26 cellular contexts compared by ENCODE assay signal in the genomic region with DNA sequence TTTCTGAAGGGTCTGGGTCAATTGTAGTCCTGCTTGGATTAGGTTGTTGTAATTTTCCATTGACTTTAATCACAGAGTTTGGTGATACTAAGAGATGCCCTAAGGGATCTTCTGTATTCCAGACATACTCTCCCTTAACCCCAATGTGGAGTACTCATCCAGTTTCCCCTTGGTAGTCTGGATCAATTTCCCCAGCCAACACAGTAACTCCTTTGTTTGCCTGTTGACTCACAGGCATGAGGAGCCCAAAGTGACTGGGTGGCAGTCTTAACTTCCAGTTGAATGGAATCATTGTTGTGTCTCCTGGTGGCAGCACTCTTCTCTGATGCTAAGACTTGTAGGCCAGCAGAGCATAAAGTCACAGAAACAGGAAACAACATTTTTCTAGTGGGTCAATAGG. TPM values are rescaled to one million over a fixed set of nuclear protein-coding genes. Genes with fewer than 3 reads are reported as not detected.
A peak's percentile ranks its signal among the peaks of the same experiment; 100 is the strongest.
DNase-seq lines count a peak whose midpoint lies in the region; ATAC-seq and TF ChIP-seq lines count a peak whose summit lies in the region.
"Had no signal": no experiment of that assay in that cellular context is flagged by ENCODE, and none has a peak within 500 bp of the region (broad histone marks: within the 10 kb centered on the region; RNA-seq: fewer than 3 reads in every experiment).

No MANE protein-coding gene starts in this region.

- H3K27me3 ChIP-seq in breast epithelium (no peaks in the 10 kb centered on the region), Caco-2 (replicated peaks; ENCODE audit: control insufficient read depth, insufficient read depth, low read length) (no peaks in the 10 kb centered on the region)
- H3K27me3 ChIP-seq: body of pancreas had no signal

- no peaks in the 10 kb centered on the region for H3K36me3 Mint-ChIP-seq in MCF 10A (ENCODE audit: insufficient read depth, unreplicated experiment)
- H3K36me3 Mint-ChIP-seq in Caco-2 (ENCODE audit: insufficient read depth, unreplicated experiment), result no peaks in the 10 kb centered on the region
- no peaks in the 10 kb centered on the region for H3K36me3 Mint-ChIP-seq in stimulated activated memory B cell treated with anti-CD40 and anti-IgM and Interleukin-4, amounts not matched to agents 10 μg/mL and 1 μg/mL and 100 μg/mL, for 72 hours
- H3K36me3 Mint-ChIP-seq: CD4-positive, CD25-positive, alpha-beta regulatory T cell; stimulated activated naive B cell treated with anti-CD40 and anti-IgM and Interleukin-4, amounts not matched to agents 10 μg/mL and 1 μg/mL and 100 μg/mL, for 72 hours had no signal

- H3K27ac ChIP-seq in breast epithelium, result peak overlapping the region; percentile 52 to 80
- H3K27ac ChIP-seq: body of pancreas, lower lobe of right lung had no signal

- TF ChIP-seq POLR2A in breast epithelium (IDR thresholded peaks at IDR 0.05), result no peak

- no peak overlapping the region for H3K4me3 Mint-ChIP-seq in MCF 10A (ENCODE audit: unreplicated experiment)
- H3K4me3 Mint-ChIP-seq in Caco-2 (ENCODE audit: unreplicated experiment), result no peak overlapping the region
- no peak overlapping the region for H3K4me3 Mint-ChIP-seq in stimulated activated memory B cell treated with anti-CD40 and anti-IgM and Interleukin-4, amounts not matched to agents 10 μg/mL and 1 μg/mL and 100 μg/mL, for 72 hours
- H3K4me3 Mint-ChIP-seq: activated CD4-positive, alpha-beta T cell treated with anti-CD3 and anti-CD28 coated beads for 36 hours; CD4-positive, CD25-positive, alpha-beta regulatory T cell; GM23338; nephron; stimulated activated naive B cell treated with anti-CD40 and anti-IgM and Interleukin-4, amounts not matched to agents 10 μg/mL and 1 μg/mL and 100 μg/mL, for 72 hours had no signal

- H3K27ac Mint-ChIP-seq in MCF 10A (ENCODE audit: low read depth, unreplicated experiment) (no peak overlapping the region), Caco-2 (ENCODE audit: unreplicated experiment) (no peak overlapping the region)
- H3K27ac Mint-ChIP-seq in stimulated activated memory B cell treated with anti-CD40 and anti-IgM and Interleukin-4, amounts not matched to agents 10 μg/mL and 1 μg/mL and 100 μg/mL, for 72 hours, result no peak overlapping the region
- H3K27ac Mint-ChIP-seq: activated CD4-positive, alpha-beta T cell treated with anti-CD3 and anti-CD28 coated beads for 36 hours; CD4-positive, CD25-positive, alpha-beta regulatory T cell; GM23338; nephron; stimulated activated naive B cell treated with anti-CD40 and anti-IgM and Interleukin-4, amounts not matched to agents 10 μg/mL and 1 μg/mL and 100 μg/mL, for 72 hours had no signal

- H3K4me1 ChIP-seq in breast epithelium (no peaks in the 10 kb centered on the region), Caco-2 (no peaks in the 10 kb centered on the region)
- H3K4me1 ChIP-seq: body of pancreas, lower lobe of right lung had no signal

- DNase-seq in breast epithelium (ENCODE audit: low spot score in 2 of 2) (peak in 1 of 2 donors; percentile 46), MCF 10A (ENCODE audit: unreplicated experiment) (no peak), RPMI7951 (ENCODE audit: low read depth) (peak; percentile 83), foreskin melanocyte (peak; percentile 99), Caco-2 (no peak), COR-L47 (lab: John Stamatoyannopoulos, UW) (no peak)
- DNase-seq in activated T-cell treated with anti-CD3 and anti-CD28 coated beads, Interleukin-2, amount 50 U/mL, for 48 hours, result no peak
- DNase-seq: 8988T; activated CD4-positive, alpha-beta T cell treated with anti-CD3 and anti-CD28 coated beads for 36 hours; activated CD8-positive, alpha-beta memory T cell treated with anti-CD3 and anti-CD28 coated beads for 24 hours; activated gamma-delta T cell; body of pancreas; CD4-positive, CD25-positive, alpha-beta regulatory T cell; lower lobe of right lung; NCI-H1436; NCI-H345; right cardiac atrium; stimulated activated CD4-positive, alpha-beta T cell treated with anti-CD3 and anti-CD28 coated beads, Interleukin-12 subunit alpha, Interleukin-12 subunit beta, amount 100 ng/mL, for 4 hours; stimulated activated CD4-positive, alpha-beta T cell treated with anti-CD3 and anti-CD28 coated beads, Interleukin-4, amount 100 ng/mL, for 1 hour; stimulated activated naive B cell treated with anti-CD40 and anti-IgM and Interleukin-4, amounts not matched to agents 10 μg/mL and 1 μg/mL and 100 μg/mL, for 72 hours had no signal

- no peaks in the 10 kb centered on the region for H3K27me3 Mint-ChIP-seq in MCF 10A (ENCODE audit: insufficient read depth, unreplicated experiment)
- H3K27me3 Mint-ChIP-seq in Caco-2 (ENCODE audit: insufficient read depth, unreplicated experiment), result no peaks in the 10 kb centered on the region
- no peaks in the 10 kb centered on the region for H3K27me3 Mint-ChIP-seq in stimulated activated memory B cell treated with anti-CD40 and anti-IgM and Interleukin-4, amounts not matched to agents 10 μg/mL and 1 μg/mL and 100 μg/mL, for 72 hours
- H3K27me3 Mint-ChIP-seq: activated CD4-positive, alpha-beta T cell treated with anti-CD3 and anti-CD28 coated beads for 36 hours; CD4-positive, CD25-positive, alpha-beta regulatory T cell; stimulated activated naive B cell treated with anti-CD40 and anti-IgM and Interleukin-4, amounts not matched to agents 10 μg/mL and 1 μg/mL and 100 μg/mL, for 72 hours had no signal

- intact Hi-C loops in breast epithelium (cut with DNase I; ENCODE audit: low total_unique reads), result no loop called here
- intact Hi-C loops in MCF 10A (cut with micrococcal nuclease), result no loop called here
- intact Hi-C loops in Caco-2 (cut with micrococcal nuclease; ENCODE audit: unreplicated experiment), result no loop called here

- H3K36me3 ChIP-seq in breast epithelium (no peaks in the 10 kb centered on the region), Caco-2 (ENCODE audit: control insufficient read depth, insufficient read depth, low read length) (no peaks in the 10 kb centered on the region)
- H3K36me3 ChIP-seq: lower lobe of right lung had no signal

- H3K4me3 ChIP-seq in breast epithelium (no peak overlapping the region), Caco-2 (ENCODE audit: low read depth, low read length) (no peak overlapping the region)
- H3K4me3 ChIP-seq: body of pancreas, GM23338, K562, lower lobe of right lung had no signal

- BruUV-seq in MCF 10A (replicated peaks; lab: Mats Ljungman, UMichigan), result no TSS peak
- no TSS peak for BruUV-seq in Caco-2 (replicated peaks; lab: Mats Ljungman, UMichigan)

- no peaks in the 10 kb centered on the region for H3K9me3 ChIP-seq in breast epithelium
- H3K9me3 ChIP-seq in Caco-2, result no peaks in the 10 kb centered on the region
- H3K9me3 ChIP-seq: body of pancreas, lower lobe of right lung had no signal

- POLR2A ChIA-PET in MCF 10A (lab: Yijun Ruan, JAX), result no interaction called here
- POLR2A ChIA-PET in Caco-2 (lab: Charles Lee), result no interaction called here

- peak in 1 of 3 donors; percentile 10 for TF ChIP-seq CTCF in breast epithelium (IDR thresholded peaks at IDR 0.05)
- no peak for TF ChIP-seq CTCF in MCF 10A (IDR thresholded peaks at IDR 0.05; ENCODE audit: unreplicated experiment)
- TF ChIP-seq CTCF in Caco-2 (IDR thresholded peaks at IDR 0.05; ENCODE audit: insufficient read depth in 1 of 2, low read depth in 1 of 2, low read length in 1 of 2, severe bottlenecking in 1 of 2, unreplicated experiment in 1 of 2), result no peak

- ATAC-seq in stimulated activated memory B cell treated with anti-CD40 and anti-IgM and Interleukin-4, amounts not matched to agents 10 μg/mL and 1 μg/mL and 100 μg/mL, for 72 hours, result no peak
- ATAC-seq: activated CD4-positive, alpha-beta T cell treated with anti-CD3 and anti-CD28 coated beads for 36 hours; body of pancreas; GM23338; K562; right cardiac atrium; SK-N-SH treated with all-trans-retinoic acid at 6 μM for 48 hours; stimulated activated naive B cell treated with anti-CD40 and anti-IgM and Interleukin-4, amounts not matched to agents 10 μg/mL and 1 μg/mL and 100 μg/mL, for 72 hours had no signal

- H3K9me3 Mint-ChIP-seq in MCF 10A (ENCODE audit: unreplicated experiment) (no peaks in the 10 kb centered on the region), Caco-2 (ENCODE audit: unreplicated experiment) (no peaks in the 10 kb centered on the region)
- no peaks in the 10 kb centered on the region for H3K9me3 Mint-ChIP-seq in stimulated activated memory B cell treated with anti-CD40 and anti-IgM and Interleukin-4, amounts not matched to agents 10 μg/mL and 1 μg/mL and 100 μg/mL, for 72 hours
- H3K9me3 Mint-ChIP-seq: CD4-positive, CD25-positive, alpha-beta regulatory T cell; GM23338; nephron; stimulated activated naive B cell treated with anti-CD40 and anti-IgM and Interleukin-4, amounts not matched to agents 10 μg/mL and 1 μg/mL and 100 μg/mL, for 72 hours had no signal

- H3K4me1 Mint-ChIP-seq in MCF 10A (ENCODE audit: insufficient read depth, unreplicated experiment) (no peaks in the 10 kb centered on the region), Caco-2 (ENCODE audit: low read depth, unreplicated experiment) (no peaks in the 10 kb centered on the region)
- no peaks in the 10 kb centered on the region for H3K4me1 Mint-ChIP-seq in stimulated activated memory B cell treated with anti-CD40 and anti-IgM and Interleukin-4, amounts not matched to agents 10 μg/mL and 1 μg/mL and 100 μg/mL, for 72 hours
- H3K4me1 Mint-ChIP-seq: activated CD4-positive, alpha-beta T cell treated with anti-CD3 and anti-CD28 coated beads for 36 hours; CD4-positive, CD25-positive, alpha-beta regulatory T cell; GM23338; nephron had no signal

- CTCF ChIA-PET in MCF 10A (lab: Yijun Ruan, JAX) (no interaction called here), Caco-2 (lab: Charles Lee) (no interaction called here)

RNA-seq across cellular contexts. Expression of a gene that starts 41.5 kb away (rescaled TPM):
- total RNA-seq in breast epithelium (10 to 100 TPM in 1 of 3 donors, 1 to 10 TPM in 2; 3.3 to 12.0 (median 5.4) TPM), MCF 10A (2022) (not detected in 2 replicates), Caco-2 (2022) (not detected in 2 replicates)
- total RNA-seq in RPMI7951 (2014; rRNA removed; shearing (Covaris generic)), result 2.0 and 3.2 TPM in 2 replicates
- total RNA-seq: GM23338, osteocyte had no signal

Comparison
In these comparisons a context has a peak if more than half of its experiments do, and no peak if none do; other contexts are left out.
1. DNase-seq: peak in RPMI7951 (single experiment) and foreskin melanocyte (single experiment); none in MCF 10A (single experiment), Caco-2 (0 of 2), COR-L47 (single experiment) and activated T-cell treated with anti-CD3 and anti-CD28 coated beads, Interleukin-2, amount 50 U/mL, for 48 hours (0 of 2).